8 cellular contexts compared by ENCODE assay signal in genomic region chr6:26122793-26123674, GRCh38. TPM values are rescaled to one million over a fixed set of nuclear protein-coding genes. Genes with fewer than 3 reads are reported as not detected.
DNase-seq lines count a peak whose midpoint lies in the region; ATAC-seq and TF ChIP-seq lines count a peak whose summit lies in the region.

No MANE protein-coding gene starts in this region.

- TF ChIP-seq CTCF in BJ (IDR thresholded peaks at IDR 0.05; ENCODE audit: insufficient read depth, low read depth, low read length) (no peak), colonic mucosa (IDR thresholded peaks at IDR 0.05) (no peak)

- H3K36me3 ChIP-seq in BJ (ENCODE audit: control insufficient read depth, insufficient read depth, low read length): no peaks in the 10 kb centered on the region; the same call in 1 of the 2 replicates
- H3K36me3 ChIP-seq in colonic mucosa: no peaks in the 10 kb centered on the region

- peak; percentile 49 for ATAC-seq in HG03460 (IDR thresholded peaks at IDR 0.05; ENCODE audit: unreplicated experiment)

- H3K9me3 Mint-ChIP-seq in activated CD4-positive, alpha-beta T cell treated with anti-CD3 and anti-CD28 coated beads, Interleukin-2, amount 10 ng/mL, durations not matched to agents 24 days and 14 days: no peaks in the 10 kb centered on the region

- intact Hi-C loops in activated CD4-positive, alpha-beta T cell treated with anti-CD3 and anti-CD28 coated beads, Interleukin-2, amount 10 ng/mL, durations not matched to agents 24 days and 14 days (cut with micrococcal nuclease): loop anchor here (1.0 to 10.0 kb wide), 9 partner anchors 19 to 1769 kb away; a partner anchor contains a TSS
- intact Hi-C loops in colonic mucosa (cut with DNase I): loop anchor here (2.0 kb wide), 1 partner anchor 64 kb away; no protein-coding TSS in a partner anchor

- peak overlapping the region; percentile 96 for H3K4me3 Mint-ChIP-seq in activated CD4-positive, alpha-beta T cell treated with anti-CD3 and anti-CD28 coated beads, Interleukin-2, amount 10 ng/mL, durations not matched to agents 24 days and 14 days

- H3K4me1 ChIP-seq in colonic mucosa: peaks cover 8% of the 10 kb centered on the region

- DNase-seq in BJ (ENCODE audit: low read depth) (peak; percentile 98), GM19240 (ENCODE audit: insufficient read length, low spot score) (peak; percentile 22), NCI-H526 (lab: John Stamatoyannopoulos, UW) (peak; percentile 98 to 99), colonic mucosa (peak; percentile 97)
- peak; percentile 97 for DNase-seq in activated CD4-positive, alpha-beta T cell treated with anti-CD3 and anti-CD28 coated beads, Interleukin-2, amount 10 ng/mL, durations not matched to agents 24 days and 14 days
- DNase-seq in stimulated activated CD4-positive, alpha-beta T cell treated with anti-CD3 and anti-CD28 coated beads, Interleukin-1b, Interleukin-23, amount 100 ng/mL, for 24 hours (ENCODE audit: low read depth in 4 of 4, low spot score in 1 of 4): peak; percentile 85 to 91 (median 88)

- H3K27ac Mint-ChIP-seq in activated CD4-positive, alpha-beta T cell treated with anti-CD3 and anti-CD28 coated beads, Interleukin-2, amount 10 ng/mL, durations not matched to agents 24 days and 14 days: peak overlapping the region; percentile 99

- H3K9ac ChIP-seq in colonic mucosa (ENCODE audit: low read depth in 2 of 2, low read length in 2 of 2): peak overlapping the region; percentile 86 to 99

- POLR2A ChIA-PET in BJ (lab: Charles Lee): interaction anchor here (0.6 to 5.2 kb wide), 27 partner anchors 16 to 1770 kb away, joined by 3 to 172 read pairs (median 6); a partner anchor contains a TSS

- CTCF ChIA-PET in BJ (lab: Yijun Ruan, JAX): interaction anchor here (1.0 to 2.3 kb wide), 4 partner anchors 26 to 97 kb away, joined by 4 to 11 read pairs (median 4); no protein-coding TSS in a partner anchor

- peak overlapping the region; percentile 97 for H3K27ac ChIP-seq in colonic mucosa
- H3K27ac ChIP-seq in layer of hippocampus (ENCODE audit: low read depth, low read length): peak overlapping the region; percentile 97

- H3K4me3 ChIP-seq in BJ (ENCODE audit: low read depth, low read length) (peak overlapping the region; percentile 59), colonic mucosa (peak overlapping the region; percentile 73)

- H3K4me1 Mint-ChIP-seq in activated CD4-positive, alpha-beta T cell treated with anti-CD3 and anti-CD28 coated beads, Interleukin-2, amount 10 ng/mL, durations not matched to agents 24 days and 14 days: peaks cover 44% of the 10 kb centered on the region

- H3K27me3 ChIP-seq in BJ (ENCODE audit: control insufficient read depth, insufficient read depth, low read length): no peaks in the 10 kb centered on the region
- H3K27me3 ChIP-seq in colonic mucosa: no peaks in the 10 kb centered on the region
- no peaks in the 10 kb centered on the region for H3K27me3 ChIP-seq in layer of hippocampus (ENCODE audit: control insufficient read depth, insufficient read depth, low read length)

- no peaks in the 10 kb centered on the region for H3K9me3 ChIP-seq in colonic mucosa

- H3K36me3 Mint-ChIP-seq in activated CD4-positive, alpha-beta T cell treated with anti-CD3 and anti-CD28 coated beads, Interleukin-2, amount 10 ng/mL, durations not matched to agents 24 days and 14 days (ENCODE audit: low read depth): peaks cover 28% of the 10 kb centered on the region

- H3K27me3 Mint-ChIP-seq in activated CD4-positive, alpha-beta T cell treated with anti-CD3 and anti-CD28 coated beads, Interleukin-2, amount 10 ng/mL, durations not matched to agents 24 days and 14 days: peaks cover 5% of the 10 kb centered on the region

RNA-seq across cellular contexts. Expression of gene HFE, which starts 35.8 kb away (rescaled TPM):
- polyA plus RNA-seq in BJ (2011; rRNA removed): 23.5 and 24.3 TPM in 2 replicates
- polyA minus RNA-seq in BJ (2011; rRNA and poly(A)+ RNA removed): 8.4 and 14.6 TPM in 2 replicates
- 0.12 and 0.50 TPM in 2 replicates for total RNA-seq in activated CD4-positive, alpha-beta T cell treated with anti-CD3 and anti-CD28 coated beads, Interleukin-2, amount 10 ng/mL, durations not matched to agents 24 days and 14 days
- 10 to 100 TPM; 11.1 to 11.8 TPM for total RNA-seq in colonic mucosa

Comparison
In these comparisons a context has a peak if more than half of its experiments do, and no peak if none do; other contexts are left out.
1. Peak in every context shown above with its lines: DNase-seq, ATAC-seq, H3K4me3 ChIP-seq and H3K27ac ChIP-seq.
2. DNase-seq: peak in every context shown above with its lines; median percentile 98 in NCI-H526; 98 in BJ; 97 in activated CD4-positive, alpha-beta T cell treated with anti-CD3 and anti-CD28 coated beads, Interleukin-2, amount 10 ng/mL, durations not matched to agents 24 days and 14 days; 97 in colonic mucosa; 88 in stimulated activated CD4-positive, alpha-beta T cell treated with anti-CD3 and anti-CD28 coated beads, Interleukin-1b, Interleukin-23, amount 100 ng/mL, for 24 hours; 22 in GM19240.